ENCODE assay signal across 34 cellular contexts in the genomic region with DNA sequence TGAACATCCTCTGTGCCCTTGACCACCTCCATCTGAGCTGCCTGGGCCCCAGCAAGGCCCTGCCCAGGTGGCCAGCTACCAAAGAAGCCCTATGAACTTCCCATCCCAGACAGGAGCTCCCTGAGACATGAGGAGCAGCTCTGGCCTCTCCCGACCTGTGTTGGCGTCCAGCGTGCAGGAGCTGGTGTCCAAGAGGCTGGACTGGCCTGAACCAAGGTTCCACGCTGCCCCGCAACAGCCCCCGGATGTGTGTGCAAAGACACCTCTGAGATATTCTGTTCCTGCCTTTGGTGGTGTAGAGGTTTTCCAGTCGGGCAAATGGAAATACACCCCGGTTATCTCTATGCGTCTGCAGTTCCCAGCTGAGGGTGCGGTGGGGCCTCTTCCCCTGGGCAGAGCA. TPM values are rescaled to one million over a fixed set of nuclear protein-coding genes. Genes with fewer than 3 reads are reported as not detected.
"Had no signal": no experiment of that assay in that cellular context is flagged by ENCODE, and none has a peak within 500 bp of the region (broad histone marks: within the 10 kb centered on the region; RNA-seq: fewer than 3 reads in every experiment).

No MANE protein-coding gene starts in this region.

- ATAC-seq: activated CD4-positive, CD25-positive, alpha-beta regulatory T cell treated with anti-CD3 and anti-CD28 coated beads, Interleukin-2, amount 50 U/mL, for 24 hours; activated CD8-positive, alpha-beta memory T cell treated with anti-CD3 and anti-CD28 coated beads, Interleukin-2, amount 10 ng/mL, durations not matched to agents 7 days and 5 days; activated CD8-positive, alpha-beta T cell treated with anti-CD3 and anti-CD28 coated beads, Interleukin-2, amount 10 ng/mL, durations not matched to agents 7 days and 5 days; activated naive CD4-positive, alpha-beta T cell treated with anti-CD3 and anti-CD28 coated beads, Interleukin-2, amount 50 U/mL, for 72 hours; activated T-cell treated with anti-CD3 and anti-CD28 coated beads, Interleukin-2, amount 50 U/mL, for 72 hours; gastrocnemius medialis; T-helper 17 cell had no signal

- FAIRE-seq: astrocyte had no signal

- H3K27me3 ChIP-seq: brain microvascular endothelial cell, dorsolateral prefrontal cortex, foreskin keratinocyte, gastrocnemius medialis had no signal

- H3K4me1 Mint-ChIP-seq: activated B cell treated with CpG ODN at 0.5 μM for 24 hours; activated CD4-positive, alpha-beta T cell treated with anti-CD3 and anti-CD28 coated beads, Interleukin-2, amount 10 ng/mL, durations not matched to agents 24 days and 14 days; activated CD8-positive, alpha-beta memory T cell treated with anti-CD3 and anti-CD28 coated beads, Interleukin-2, amount 10 ng/mL, durations not matched to agents 7 days and 5 days; activated naive CD4-positive, alpha-beta T cell treated with anti-CD3 and anti-CD28 coated beads, Interleukin-2, amount 10 ng/mL, durations not matched to agents 7 days and 5 days; activated naive CD8-positive, alpha-beta T cell treated with anti-CD3 and anti-CD28 coated beads, Interleukin-2, amount 10 ng/mL, durations not matched to agents 7 days and 5 days; central memory CD8-positive, alpha-beta T cell; endodermal cell had no signal

- H3K4me3 Mint-ChIP-seq: activated B cell treated with CpG ODN at 0.5 μM for 24 hours; activated CD4-positive, alpha-beta memory T cell treated with anti-CD3 and anti-CD28 coated beads for 36 hours; activated CD4-positive, alpha-beta T cell treated with anti-CD3 and anti-CD28 coated beads, Interleukin-2, amount 10 ng/mL, durations not matched to agents 24 days and 14 days; activated CD8-positive, alpha-beta memory T cell treated with anti-CD3 and anti-CD28 coated beads, Interleukin-2, amount 10 ng/mL, durations not matched to agents 7 days and 5 days; activated CD8-positive, alpha-beta T cell treated with anti-CD3 and anti-CD28 coated beads, Interleukin-2, amount 10 ng/mL, durations not matched to agents 7 days and 5 days; activated naive CD4-positive, alpha-beta T cell treated with anti-CD3 and anti-CD28 coated beads, Interleukin-2, amount 10 ng/mL, durations not matched to agents 7 days and 5 days; activated naive CD8-positive, alpha-beta T cell treated with anti-CD3 and anti-CD28 coated beads, Interleukin-2, amount 10 ng/mL, durations not matched to agents 7 days and 5 days; activated T-cell treated with anti-CD3 and anti-CD28 coated beads, Interleukin-2, amount 50 U/mL, for 24 hours; activated T-cell treated with anti-CD3 and anti-CD28 coated beads, Interleukin-2, amount 50 U/mL, for 72 hours; central memory CD8-positive, alpha-beta T cell; dendritic cell treated with granulocyte-macrophage colony-stimulating factor and Interleukin-4, amounts not matched to agents 40 ng/mL and 50 ng/mL, for 4 days; endodermal cell; T-helper 17 cell; T-helper 2 cell treated with Interferon-gamma antibody and Interleukin-4, amounts not matched to agents 5 μg/mL and 100 μg/mL, for 36 hours had no signal

- H3K27me3 Mint-ChIP-seq: activated CD4-positive, alpha-beta memory T cell treated with anti-CD3 and anti-CD28 coated beads for 36 hours; activated CD4-positive, alpha-beta T cell treated with anti-CD3 and anti-CD28 coated beads, Interleukin-2, amount 10 ng/mL, durations not matched to agents 24 days and 14 days; activated CD8-positive, alpha-beta memory T cell treated with anti-CD3 and anti-CD28 coated beads, Interleukin-2, amount 10 ng/mL, durations not matched to agents 7 days and 5 days; activated naive CD8-positive, alpha-beta T cell treated with anti-CD3 and anti-CD28 coated beads, Interleukin-2, amount 10 ng/mL, durations not matched to agents 7 days and 5 days; activated T-cell treated with anti-CD3 and anti-CD28 coated beads, Interleukin-2, amount 50 U/mL, for 24 hours had no signal

- DNase-seq: activated B cell treated with CpG ODN at 0.5 μM for 24 hours; activated CD4-positive, alpha-beta memory T cell treated with anti-CD3 and anti-CD28 coated beads for 36 hours; activated CD4-positive, alpha-beta T cell treated with anti-CD3 and anti-CD28 coated beads, Interleukin-2, amount 10 ng/mL, durations not matched to agents 24 days and 14 days; activated CD8-positive, alpha-beta memory T cell treated with anti-CD3 and anti-CD28 coated beads, Interleukin-2, amount 10 ng/mL, durations not matched to agents 7 days and 5 days; activated CD8-positive, alpha-beta memory T cell treated with anti-CD3 and anti-CD28 coated beads, Interleukin-2, amount 50 U/mL, for 4 hours; activated CD8-positive, alpha-beta T cell treated with anti-CD3 and anti-CD28 coated beads, Interleukin-2, amount 10 ng/mL, durations not matched to agents 7 days and 5 days; activated gamma-delta T cell; activated naive CD4-positive, alpha-beta T cell; activated naive CD4-positive, alpha-beta T cell treated with anti-CD3 and anti-CD28 coated beads, Interleukin-2, amount 10 ng/mL, durations not matched to agents 7 days and 5 days; activated naive CD8-positive, alpha-beta T cell treated with anti-CD3 and anti-CD28 coated beads, Interleukin-2, amount 10 ng/mL, durations not matched to agents 7 days and 5 days; activated T-cell treated with anti-CD3 and anti-CD28 coated beads for 4 hours; activated T-cell treated with anti-CD3 and anti-CD28 coated beads, Interleukin-2, amount 50 U/mL, for 24 hours; activated T-cell treated with anti-CD3 and anti-CD28 coated beads, Interleukin-2, amount 50 U/mL, for 72 hours; brain microvascular endothelial cell; effector memory CD4-positive, alpha-beta T cell; endodermal cell; erythroblast; foreskin keratinocyte; gastrocnemius medialis; glutamatergic neuron; T-helper 1 cell; T-helper 17 cell; T1000; WERI-Rb-1 had no signal

- H3K4me3 ChIP-seq: coronary artery, dorsolateral prefrontal cortex, esophagus muscularis mucosa, gastrocnemius medialis had no signal

- H3K9me3 ChIP-seq: esophagus muscularis mucosa, gastrocnemius medialis had no signal

- H3K27ac Mint-ChIP-seq: activated B cell treated with CpG ODN at 0.5 μM for 24 hours; activated CD4-positive, alpha-beta memory T cell treated with anti-CD3 and anti-CD28 coated beads for 36 hours; activated CD4-positive, alpha-beta T cell treated with anti-CD3 and anti-CD28 coated beads, Interleukin-2, amount 10 ng/mL, durations not matched to agents 24 days and 14 days; activated CD8-positive, alpha-beta memory T cell treated with anti-CD3 and anti-CD28 coated beads, Interleukin-2, amount 10 ng/mL, durations not matched to agents 7 days and 5 days; activated CD8-positive, alpha-beta T cell treated with anti-CD3 and anti-CD28 coated beads, Interleukin-2, amount 10 ng/mL, durations not matched to agents 7 days and 5 days; activated naive CD4-positive, alpha-beta T cell treated with anti-CD3 and anti-CD28 coated beads, Interleukin-2, amount 10 ng/mL, durations not matched to agents 7 days and 5 days; activated naive CD4-positive, alpha-beta T cell treated with anti-CD3 and anti-CD28 coated beads, Interleukin-2, amount 50 U/mL, for 72 hours; activated naive CD8-positive, alpha-beta T cell treated with anti-CD3 and anti-CD28 coated beads, Interleukin-2, amount 10 ng/mL, durations not matched to agents 7 days and 5 days; activated T-cell treated with anti-CD3 and anti-CD28 coated beads, Interleukin-2, amount 50 U/mL, for 24 hours; activated T-cell treated with anti-CD3 and anti-CD28 coated beads, Interleukin-2, amount 50 U/mL, for 72 hours; dendritic cell treated with granulocyte-macrophage colony-stimulating factor and Interleukin-4, amounts not matched to agents 40 ng/mL and 50 ng/mL, for 4 days; endodermal cell; T-helper 17 cell; T-helper 2 cell treated with Interferon-gamma antibody and Interleukin-4, amounts not matched to agents 5 μg/mL and 100 μg/mL, for 36 hours had no signal

- H3K36me3 ChIP-seq: brain microvascular endothelial cell, esophagus muscularis mucosa, gastrocnemius medialis, WERI-Rb-1 had no signal

- H3K9me3 Mint-ChIP-seq: activated B cell treated with CpG ODN at 0.5 μM for 24 hours; activated CD4-positive, alpha-beta memory T cell treated with anti-CD3 and anti-CD28 coated beads for 36 hours; activated CD4-positive, alpha-beta T cell treated with anti-CD3 and anti-CD28 coated beads, Interleukin-2, amount 10 ng/mL, durations not matched to agents 24 days and 14 days; activated naive CD4-positive, alpha-beta T cell treated with anti-CD3 and anti-CD28 coated beads, Interleukin-2, amount 10 ng/mL, durations not matched to agents 7 days and 5 days; activated naive CD4-positive, alpha-beta T cell treated with anti-CD3 and anti-CD28 coated beads, Interleukin-2, amount 50 U/mL, for 72 hours; activated naive CD8-positive, alpha-beta T cell treated with anti-CD3 and anti-CD28 coated beads, Interleukin-2, amount 10 ng/mL, durations not matched to agents 7 days and 5 days; activated T-cell treated with anti-CD3 and anti-CD28 coated beads, Interleukin-2, amount 50 U/mL, for 24 hours; activated T-cell treated with anti-CD3 and anti-CD28 coated beads, Interleukin-2, amount 50 U/mL, for 72 hours; central memory CD8-positive, alpha-beta T cell; dendritic cell treated with granulocyte-macrophage colony-stimulating factor and Interleukin-4, amounts not matched to agents 40 ng/mL and 50 ng/mL, for 4 days; endodermal cell; T-helper 2 cell treated with Interferon-gamma antibody and Interleukin-4, amounts not matched to agents 5 μg/mL and 100 μg/mL, for 36 hours had no signal

- H3K27ac ChIP-seq: brain microvascular endothelial cell, coronary artery, dorsolateral prefrontal cortex, esophagus muscularis mucosa, foreskin keratinocyte, gastrocnemius medialis, WERI-Rb-1 had no signal

- H3K4me1 ChIP-seq: esophagus muscularis mucosa, gastrocnemius medialis had no signal

RNA-seq across cellular contexts. Expression of gene WNT7A, which starts 42.1 kb away (rescaled TPM):
- total RNA-seq: activated B cell treated with CpG ODN at 0.5 μM for 24 hours; activated CD4-positive, alpha-beta T cell treated with anti-CD3 and anti-CD28 coated beads, Interleukin-2, amount 10 ng/mL, durations not matched to agents 24 days and 14 days; activated CD8-positive, alpha-beta memory T cell treated with anti-CD3 and anti-CD28 coated beads, Interleukin-2, amount 10 ng/mL, durations not matched to agents 7 days and 5 days; activated CD8-positive, alpha-beta T cell treated with anti-CD3 and anti-CD28 coated beads, Interleukin-2, amount 10 ng/mL, durations not matched to agents 7 days and 5 days; cardiac septum; esophagus muscularis mucosa; gastrocnemius medialis had no signal
